23 cellular contexts compared by ENCODE assay signal in genomic region chr2:42317945-42318344, GRCh38. TPM values are rescaled to one million over a fixed set of nuclear protein-coding genes. Genes with fewer than 3 reads are reported as not detected.
DNase-seq lines count a peak whose midpoint lies in the region; ATAC-seq and TF ChIP-seq lines count a peak whose summit lies in the region.
"Had no signal": no experiment of that assay in that cellular context is flagged by ENCODE, and none has a peak within 500 bp of the region (broad histone marks: within the 10 kb centered on the region; RNA-seq: fewer than 3 reads in every experiment).

No MANE protein-coding gene starts in this region.

- peaks cover 30% of the 10 kb centered on the region for H3K36me3 Mint-ChIP-seq in activated CD8-positive, alpha-beta T cell treated with anti-CD3 and anti-CD28 coated beads for 36 hours (ENCODE audit: low read depth)
- H3K36me3 Mint-ChIP-seq in activated CD8-positive, alpha-beta T cell treated with anti-CD3 and anti-CD28 coated beads, Interleukin-2, amount 10 ng/mL, durations not matched to agents 7 days and 5 days (ENCODE audit: low read depth): peaks cover 48% of the 10 kb centered on the region
- H3K36me3 Mint-ChIP-seq in CD4-positive, CD25-positive, alpha-beta regulatory T cell: peaks cover 43% of the 10 kb centered on the region
- peaks cover 5 to 56% (median 34%) of the 10 kb centered on the region in 5 donors for H3K36me3 Mint-ChIP-seq in naive thymus-derived CD4-positive, alpha-beta T cell

- no peaks in the 10 kb centered on the region for H3K27me3 Mint-ChIP-seq in activated CD8-positive, alpha-beta T cell treated with anti-CD3 and anti-CD28 coated beads for 36 hours
- no peaks in the 10 kb centered on the region for H3K27me3 Mint-ChIP-seq in activated CD8-positive, alpha-beta T cell treated with anti-CD3 and anti-CD28 coated beads, Interleukin-2, amount 10 ng/mL, durations not matched to agents 7 days and 5 days (ENCODE audit: low read depth)
- H3K27me3 Mint-ChIP-seq in CD4-positive, CD25-positive, alpha-beta regulatory T cell: no peaks in the 10 kb centered on the region
- H3K27me3 Mint-ChIP-seq in naive thymus-derived CD4-positive, alpha-beta T cell: no peaks in the 10 kb centered on the region

- H3K4me1 Mint-ChIP-seq in activated CD8-positive, alpha-beta T cell treated with anti-CD3 and anti-CD28 coated beads for 36 hours (ENCODE audit: low read depth): peaks cover 32% of the 10 kb centered on the region
- peaks cover 15% of the 10 kb centered on the region for H3K4me1 Mint-ChIP-seq in activated CD8-positive, alpha-beta T cell treated with anti-CD3 and anti-CD28 coated beads, Interleukin-2, amount 10 ng/mL, durations not matched to agents 7 days and 5 days (ENCODE audit: low read depth)
- peaks cover 24 to 41% (median 32%) of the 10 kb centered on the region in 4 donors for H3K4me1 Mint-ChIP-seq in CD4-positive, CD25-positive, alpha-beta regulatory T cell
- H3K4me1 Mint-ChIP-seq in naive thymus-derived CD4-positive, alpha-beta T cell: peaks cover 10 to 59% (median 43%) of the 10 kb centered on the region in 7 donors

- ATAC-seq in activated CD8-positive, alpha-beta T cell treated with anti-CD3 and anti-CD28 coated beads for 36 hours: no peak
- ATAC-seq in activated CD8-positive, alpha-beta T cell treated with anti-CD3 and anti-CD28 coated beads, Interleukin-2, amount 10 ng/mL, durations not matched to agents 7 days and 5 days: no peak
- ATAC-seq in CD4-positive, CD25-positive, alpha-beta regulatory T cell (ENCODE audit: low read depth in 2 of 2): no peak
- no peak for ATAC-seq in naive thymus-derived CD4-positive, alpha-beta T cell
- ATAC-seq in Right ventricle myocardium inferior: no peak
- ATAC-seq: left ventricle myocardium superior had no signal

- no peak overlapping the region for H3K4me3 Mint-ChIP-seq in activated CD8-positive, alpha-beta T cell treated with anti-CD3 and anti-CD28 coated beads for 36 hours
- no peak overlapping the region for H3K4me3 Mint-ChIP-seq in activated CD8-positive, alpha-beta T cell treated with anti-CD3 and anti-CD28 coated beads, Interleukin-2, amount 10 ng/mL, durations not matched to agents 7 days and 5 days
- H3K4me3 Mint-ChIP-seq in CD4-positive, CD25-positive, alpha-beta regulatory T cell: peak overlapping the region in 1 of 4 donors; percentile 41
- peak overlapping the region in 2 of 10 donors; percentile 34 to 41 for H3K4me3 Mint-ChIP-seq in naive thymus-derived CD4-positive, alpha-beta T cell

- CTCF ChIA-PET in activated CD8-positive, alpha-beta T cell treated with anti-CD3 and anti-CD28 coated beads for 36 hours (lab: Charles Lee): interaction anchor here (0.6 to 0.9 kb wide), 2 partner anchors 9 to 147 kb away, joined by 3 to 4 read pairs; no protein-coding TSS in a partner anchor
- CTCF ChIA-PET in activated CD8-positive, alpha-beta T cell treated with anti-CD3 and anti-CD28 coated beads, Interleukin-2, amount 10 ng/mL, durations not matched to agents 7 days and 5 days (lab: Charles Lee): interaction anchor here (1.0 kb wide), 1 partner anchor 34 kb away, joined by 3 read pairs; no protein-coding TSS in a partner anchor
- CTCF ChIA-PET in naive thymus-derived CD4-positive, alpha-beta T cell (lab: Charles Lee): no interaction called here

- POLR2A ChIA-PET in activated CD8-positive, alpha-beta T cell treated with anti-CD3 and anti-CD28 coated beads for 36 hours (lab: Charles Lee): no interaction called here
- POLR2A ChIA-PET in activated CD8-positive, alpha-beta T cell treated with anti-CD3 and anti-CD28 coated beads, Interleukin-2, amount 10 ng/mL, durations not matched to agents 7 days and 5 days (lab: Charles Lee): no interaction called here
- POLR2A ChIA-PET in naive thymus-derived CD4-positive, alpha-beta T cell (lab: Charles Lee): interaction anchor here (0.8 kb wide), 1 partner anchor 44 kb away, joined by 3 read pairs; no protein-coding TSS in a partner anchor

- no peak overlapping the region for H3K4me3 ChIP-seq in CD4-positive, CD25-positive, alpha-beta regulatory T cell (ENCODE audit: low read depth, low read length)
- no peak overlapping the region for H3K4me3 ChIP-seq in HL-60 (replicated peaks; ENCODE audit: insufficient read depth, low read length)
- no peak overlapping the region for H3K4me3 ChIP-seq in naive thymus-derived CD4-positive, alpha-beta T cell (ENCODE audit: low read length)
- H3K4me3 ChIP-seq: right atrium auricular region, thyroid gland, uterus had no signal

- no peaks in the 10 kb centered on the region for H3K9me3 ChIP-seq in CD4-positive, CD25-positive, alpha-beta regulatory T cell (ENCODE audit: control insufficient read depth in 2 of 2, low read length in 2 of 2)
- no peaks in the 10 kb centered on the region for H3K9me3 ChIP-seq in naive thymus-derived CD4-positive, alpha-beta T cell (ENCODE audit: control insufficient read depth in 2 of 3, low read length in 3 of 3)
- H3K9me3 ChIP-seq: right atrium auricular region, thyroid gland, uterus had no signal

- TF ChIP-seq CTCF in activated CD8-positive, alpha-beta T cell treated with anti-CD3 and anti-CD28 coated beads for 36 hours (IDR thresholded peaks at IDR 0.05): no peak
- TF ChIP-seq CTCF in HL-60 (IDR thresholded peaks at IDR 0.05; ENCODE audit: insufficient read depth, low read length): no peak
- no peak for TF ChIP-seq CTCF in GM20000 (IDR thresholded peaks at IDR 0.05; ENCODE audit: extremely low read depth, missing control alignments)

- H3K4me1 ChIP-seq in CD4-positive, CD25-positive, alpha-beta regulatory T cell (ENCODE audit: control insufficient read depth, insufficient read depth, low read length, poor library complexity, severe bottlenecking): peaks cover 7% of the 10 kb centered on the region
- no peaks in the 10 kb centered on the region for H3K4me1 ChIP-seq in naive thymus-derived CD4-positive, alpha-beta T cell (ENCODE audit: control insufficient read depth in 2 of 2, insufficient read depth in 2 of 2, low read length in 2 of 2)
- H3K4me1 ChIP-seq: right atrium auricular region, thyroid gland, uterus had no signal

- no peaks in the 10 kb centered on the region for H3K9me3 Mint-ChIP-seq in activated CD8-positive, alpha-beta T cell treated with anti-CD3 and anti-CD28 coated beads for 36 hours
- no peaks in the 10 kb centered on the region for H3K9me3 Mint-ChIP-seq in activated CD8-positive, alpha-beta T cell treated with anti-CD3 and anti-CD28 coated beads, Interleukin-2, amount 10 ng/mL, durations not matched to agents 7 days and 5 days (ENCODE audit: insufficient read depth)
- no peaks in the 10 kb centered on the region for H3K9me3 Mint-ChIP-seq in CD4-positive, CD25-positive, alpha-beta regulatory T cell
- H3K9me3 Mint-ChIP-seq in naive thymus-derived CD4-positive, alpha-beta T cell: no peaks in the 10 kb centered on the region

- H3K36me3 ChIP-seq in CD4-positive, CD25-positive, alpha-beta regulatory T cell (ENCODE audit: control insufficient read depth, insufficient read depth, low read length): peaks cover 72% of the 10 kb centered on the region
- peaks cover 6 to 34% (median 6%) of the 10 kb centered on the region in 3 experiments for H3K36me3 ChIP-seq in naive thymus-derived CD4-positive, alpha-beta T cell (ENCODE audit: control insufficient read depth in 2 of 3, insufficient read depth in 3 of 3, low read length in 3 of 3)
- H3K36me3 ChIP-seq: thyroid gland, uterus had no signal

- intact Hi-C loops in activated CD8-positive, alpha-beta T cell treated with anti-CD3 and anti-CD28 coated beads for 36 hours (cut with micrococcal nuclease): no loop called here
- intact Hi-C loops in naive thymus-derived CD4-positive, alpha-beta T cell (cut with micrococcal nuclease): loop anchor here in 1 of 2 donors (2.0 to 5.0 kb wide), 2 partner anchors 17 to 216 kb away; no protein-coding TSS in a partner anchor
- intact Hi-C loops in Right ventricle myocardium inferior (cut with DNase I): no loop called here

- no peaks in the 10 kb centered on the region for H3K27me3 ChIP-seq in CD4-positive, CD25-positive, alpha-beta regulatory T cell (ENCODE audit: control insufficient read depth, insufficient read depth, low read length)
- H3K27me3 ChIP-seq in HL-60 (ENCODE audit: insufficient read depth, poor library complexity, severe bottlenecking): no peaks in the 10 kb centered on the region
- no peaks in the 10 kb centered on the region for H3K27me3 ChIP-seq in naive thymus-derived CD4-positive, alpha-beta T cell (ENCODE audit: control insufficient read depth in 2 of 2, insufficient read depth in 2 of 2, low read length in 2 of 2)
- H3K27me3 ChIP-seq: brain microvascular endothelial cell, right atrium auricular region, thyroid gland, uterus had no signal

- DNase-seq in activated CD8-positive, alpha-beta T cell treated with anti-CD3 and anti-CD28 coated beads for 36 hours: no peak
- no peak for DNase-seq in activated CD8-positive, alpha-beta T cell treated with anti-CD3 and anti-CD28 coated beads, Interleukin-2, amount 10 ng/mL, durations not matched to agents 7 days and 5 days
- no peak for DNase-seq in CD4-positive, CD25-positive, alpha-beta regulatory T cell
- no peak for DNase-seq in HL-60 (ENCODE audit: low read depth in 1 of 2, low spot score in 1 of 2)
- no peak for DNase-seq in naive thymus-derived CD4-positive, alpha-beta T cell
- no peak for DNase-seq in Right ventricle myocardium inferior (ENCODE audit: missing footprints)
- DNase-seq in GM20000 (ENCODE audit: low spot score): no peak
- DNase-seq: activated CD4-positive, alpha-beta T cell treated with anti-CD3 and anti-CD28 coated beads for 48 hours; activated CD8-positive, alpha-beta memory T cell treated with anti-CD3 and anti-CD28 coated beads, Interleukin-2, amount 50 U/mL, for 4 hours; brain microvascular endothelial cell; kidney; left ventricle myocardium superior; NCI-H1417 treated with DMSO at 0.1 percent for 48 hours; NCI-H2029 treated with DMSO at 0.1 percent for 48 hours; NCI-H2227 treated with DMSO at 0.1 percent for 48 hours; NCI-H526; SIG-M5; stimulated activated CD4-positive, alpha-beta T cell treated with anti-CD3 and anti-CD28 coated beads, Interleukin-2, amount 100 ng/mL, for 24 hours; T1000; thyroid gland; uterus had no signal

- peak overlapping the region; percentile 66 for H3K27ac Mint-ChIP-seq in activated CD8-positive, alpha-beta T cell treated with anti-CD3 and anti-CD28 coated beads for 36 hours
- H3K27ac Mint-ChIP-seq in activated CD8-positive, alpha-beta T cell treated with anti-CD3 and anti-CD28 coated beads, Interleukin-2, amount 10 ng/mL, durations not matched to agents 7 days and 5 days: no peak overlapping the region
- H3K27ac Mint-ChIP-seq in CD4-positive, CD25-positive, alpha-beta regulatory T cell: peak overlapping the region; percentile 31 to 89 (median 82)
- H3K27ac Mint-ChIP-seq in naive thymus-derived CD4-positive, alpha-beta T cell: peak overlapping the region in 8 of 9 donors; percentile 41 to 90 (median 74)

- H3K27ac ChIP-seq in CD4-positive, CD25-positive, alpha-beta regulatory T cell (ENCODE audit: insufficient read depth, low read length, poor library complexity, severe bottlenecking): no peak overlapping the region
- peak overlapping the region; percentile 8; the same call in 1 of the 2 replicates for H3K27ac ChIP-seq in HL-60 (replicated peaks)
- H3K27ac ChIP-seq in naive thymus-derived CD4-positive, alpha-beta T cell (ENCODE audit: low read depth, low read length): no peak overlapping the region
- H3K27ac ChIP-seq: brain microvascular endothelial cell, right atrium auricular region, thyroid gland, uterus, VCaP had no signal

RNA-seq across cellular contexts. Expression of gene COX7A2L, which starts 43.1 kb away (rescaled TPM):
- 100 to 1,000 TPM; 113 to 115 TPM for total RNA-seq in activated CD8-positive, alpha-beta T cell treated with anti-CD3 and anti-CD28 coated beads for 36 hours
- 100 to 1,000 TPM; 102 to 109 TPM for total RNA-seq in activated CD8-positive, alpha-beta T cell treated with anti-CD3 and anti-CD28 coated beads, Interleukin-2, amount 10 ng/mL, durations not matched to agents 7 days and 5 days
- 57.2 TPM for total RNA-seq in CD4-positive, CD25-positive, alpha-beta regulatory T cell
- 100 to 1,000 TPM; 186 to 214 (median 193) TPM for polyA plus RNA-seq in CD4-positive, CD25-positive, alpha-beta regulatory T cell
- total RNA-seq in naive thymus-derived CD4-positive, alpha-beta T cell: 10 to 100 TPM; 57.3 to 87.7 (median 81.5) TPM
- 100 to 1,000 TPM; 137 to 204 TPM for polyA plus RNA-seq in naive thymus-derived CD4-positive, alpha-beta T cell
- 94.4 TPM for total RNA-seq in Right ventricle myocardium inferior
